In genomic region chr10:123715546-123715945, GRCh38 we compare ENCODE assay signal across 10 cellular contexts. TPM values are rescaled to one million over a fixed set of nuclear protein-coding genes. Genes with fewer than 3 reads are reported as not detected.
"Had no signal": no experiment of that assay in that cellular context is flagged by ENCODE, and none has a peak within 500 bp of the region (broad histone marks: within the 10 kb centered on the region; RNA-seq: fewer than 3 reads in every experiment).

No MANE protein-coding gene starts in this region.

- DNase-seq: GM23248, GOT3, H7, H9, HCEC 1CT, HFFc6 had no signal

- H2AFZ ChIP-seq: GM23248, GM23338 had no signal

- H3K9me3 ChIP-seq: HAP-1 had no signal

- H3K27ac ChIP-seq: GM23248 had no signal

- H3K4me1 ChIP-seq: HAP-1 had no signal

- H3K9ac ChIP-seq: GM23248 had no signal

- H3K4me3 ChIP-seq: GM23248, GM23338, HAP-1 had no signal

- ATAC-seq: GM23338, HCT116 had no signal

- H3K36me3 ChIP-seq: HAP-1 had no signal

- H3K4me2 ChIP-seq: GM23338 had no signal

RNA-seq across cellular contexts. Expression of gene GPR26, which starts 49.4 kb away (rescaled TPM):
- total RNA-seq: GM23248, H4, HFFc6 had no signal
- polyA plus RNA-seq: GM23248 had no signal
